ENCODE assay signal across 1 cellular context in genomic region chr2:151641895-151642294, GRCh38.
TF ChIP-seq lines count a peak whose summit lies in the region.
"Not testable (repeated sequence)": the region's sequence is repeated elsewhere in the genome, so short reads cannot be mapped to it uniquely, and the experiment has no call there.

No MANE protein-coding gene starts in this region.

TF ChIP-seq in HepG2, 621 proteins besides CTCF, POLR2A, EP300 and RAD21 (continued from another document and continues in another):
- TF ChIP-seq, protein P1, sequence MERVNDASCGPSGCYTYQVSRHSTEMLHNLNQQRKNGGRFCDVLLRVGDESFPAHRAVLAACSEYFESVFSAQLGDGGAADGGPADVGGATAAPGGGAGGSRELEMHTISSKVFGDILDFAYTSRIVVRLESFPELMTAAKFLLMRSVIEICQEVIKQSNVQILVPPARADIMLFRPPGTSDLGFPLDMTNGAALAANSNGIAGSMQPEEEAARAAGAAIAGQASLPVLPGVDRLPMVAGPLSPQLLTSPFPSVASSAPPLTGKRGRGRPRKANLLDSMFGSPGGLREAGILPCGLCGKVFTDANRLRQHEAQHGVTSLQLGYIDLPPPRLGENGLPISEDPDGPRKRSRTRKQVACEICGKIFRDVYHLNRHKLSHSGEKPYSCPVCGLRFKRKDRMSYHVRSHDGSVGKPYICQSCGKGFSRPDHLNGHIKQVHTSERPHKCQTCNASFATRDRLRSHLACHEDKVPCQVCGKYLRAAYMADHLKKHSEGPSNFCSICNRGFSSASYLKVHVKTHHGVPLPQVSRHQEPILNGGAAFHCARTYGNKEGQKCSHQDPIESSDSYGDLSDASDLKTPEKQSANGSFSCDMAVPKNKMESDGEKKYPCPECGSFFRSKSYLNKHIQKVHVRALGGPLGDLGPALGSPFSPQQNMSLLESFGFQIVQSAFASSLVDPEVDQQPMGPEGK (CRISPR knock-in tag; IDR thresholded peaks at IDR 0.05), result peak; percentile 41; the same call in 1 of the 2 replicates
- TF ChIP-seq KDM6A (CRISPR knock-in tag; IDR thresholded peaks at IDR 0.05; ENCODE audit: low read depth) (peak; percentile 18; the same call in 1 of the 2 replicates), ARID5B (CRISPR knock-in tag; IDR thresholded peaks at IDR 0.05) (peak; percentile 88), SAP130 (CRISPR knock-in tag; IDR thresholded peaks at IDR 0.05; ENCODE audit: low read depth) (peak; percentile 75), FOXP4 (CRISPR knock-in tag; IDR thresholded peaks at IDR 0.05) (peak; percentile 51; the same call in 1 of the 2 replicates), ZNF644 (CRISPR knock-in tag; IDR thresholded peaks at IDR 0.05; ENCODE audit: low read depth) (0 out of 2 replicates have a peak, but pooled peaks have one; percentile 32), EHMT2 (IDR thresholded peaks at IDR 0.05; ENCODE audit: borderline replicate concordance, low read depth, low read length) (peak; percentile 61; the same call in 1 of the 2 replicates), GATAD2A (CRISPR knock-in tag; IDR thresholded peaks at IDR 0.05) (peak; percentile 68; the same call in 1 of the 2 replicates), FOXA3 (CRISPR knock-in tag; IDR thresholded peaks at IDR 0.05) (peak; percentile 85), FOXJ3 (CRISPR knock-in tag; IDR thresholded peaks at IDR 0.05; ENCODE audit: borderline replicate concordance) (peak; percentile 75; the same call in 1 of the 2 replicates), ZNF710 (CRISPR knock-in tag; IDR thresholded peaks at IDR 0.05; ENCODE audit: borderline replicate concordance) (peak; percentile 60; the same call in 1 of the 2 replicates), SALL1 (CRISPR knock-in tag; IDR thresholded peaks at IDR 0.05) (peak; percentile 71; the same call in 1 of the 2 replicates), SOX6 (CRISPR knock-in tag; IDR thresholded peaks at IDR 0.05) (peak; percentile 96), HDAC1 (CRISPR knock-in tag; IDR thresholded peaks at IDR 0.05) (peak; percentile 68), CREB1 (CRISPR knock-in tag; IDR thresholded peaks at IDR 0.05) (peak; percentile 30; the same call in 1 of the 2 replicates), AHDC1 (CRISPR knock-in tag; IDR thresholded peaks at IDR 0.05; ENCODE audit: borderline replicate concordance) (peak; percentile 92), NCOA2 (CRISPR knock-in tag; IDR thresholded peaks at IDR 0.05) (peak; percentile 58)
- TF ChIP-seq, protein P2, sequence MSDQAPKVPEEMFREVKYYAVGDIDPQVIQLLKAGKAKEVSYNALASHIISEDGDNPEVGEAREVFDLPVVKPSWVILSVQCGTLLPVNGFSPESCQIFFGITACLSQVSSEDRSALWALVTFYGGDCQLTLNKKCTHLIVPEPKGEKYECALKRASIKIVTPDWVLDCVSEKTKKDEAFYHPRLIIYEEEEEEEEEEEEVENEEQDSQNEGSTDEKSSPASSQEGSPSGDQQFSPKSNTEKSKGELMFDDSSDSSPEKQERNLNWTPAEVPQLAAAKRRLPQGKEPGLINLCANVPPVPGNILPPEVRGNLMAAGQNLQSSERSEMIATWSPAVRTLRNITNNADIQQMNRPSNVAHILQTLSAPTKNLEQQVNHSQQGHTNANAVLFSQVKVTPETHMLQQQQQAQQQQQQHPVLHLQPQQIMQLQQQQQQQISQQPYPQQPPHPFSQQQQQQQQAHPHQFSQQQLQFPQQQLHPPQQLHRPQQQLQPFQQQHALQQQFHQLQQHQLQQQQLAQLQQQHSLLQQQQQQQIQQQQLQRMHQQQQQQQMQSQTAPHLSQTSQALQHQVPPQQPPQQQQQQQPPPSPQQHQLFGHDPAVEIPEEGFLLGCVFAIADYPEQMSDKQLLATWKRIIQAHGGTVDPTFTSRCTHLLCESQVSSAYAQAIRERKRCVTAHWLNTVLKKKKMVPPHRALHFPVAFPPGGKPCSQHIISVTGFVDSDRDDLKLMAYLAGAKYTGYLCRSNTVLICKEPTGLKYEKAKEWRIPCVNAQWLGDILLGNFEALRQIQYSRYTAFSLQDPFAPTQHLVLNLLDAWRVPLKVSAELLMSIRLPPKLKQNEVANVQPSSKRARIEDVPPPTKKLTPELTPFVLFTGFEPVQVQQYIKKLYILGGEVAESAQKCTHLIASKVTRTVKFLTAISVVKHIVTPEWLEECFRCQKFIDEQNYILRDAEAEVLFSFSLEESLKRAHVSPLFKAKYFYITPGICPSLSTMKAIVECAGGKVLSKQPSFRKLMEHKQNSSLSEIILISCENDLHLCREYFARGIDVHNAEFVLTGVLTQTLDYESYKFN (CRISPR knock-in tag; conservative IDR thresholded peaks at IDR 0.05), result peak; percentile 88
- TF ChIP-seq, protein P3, sequence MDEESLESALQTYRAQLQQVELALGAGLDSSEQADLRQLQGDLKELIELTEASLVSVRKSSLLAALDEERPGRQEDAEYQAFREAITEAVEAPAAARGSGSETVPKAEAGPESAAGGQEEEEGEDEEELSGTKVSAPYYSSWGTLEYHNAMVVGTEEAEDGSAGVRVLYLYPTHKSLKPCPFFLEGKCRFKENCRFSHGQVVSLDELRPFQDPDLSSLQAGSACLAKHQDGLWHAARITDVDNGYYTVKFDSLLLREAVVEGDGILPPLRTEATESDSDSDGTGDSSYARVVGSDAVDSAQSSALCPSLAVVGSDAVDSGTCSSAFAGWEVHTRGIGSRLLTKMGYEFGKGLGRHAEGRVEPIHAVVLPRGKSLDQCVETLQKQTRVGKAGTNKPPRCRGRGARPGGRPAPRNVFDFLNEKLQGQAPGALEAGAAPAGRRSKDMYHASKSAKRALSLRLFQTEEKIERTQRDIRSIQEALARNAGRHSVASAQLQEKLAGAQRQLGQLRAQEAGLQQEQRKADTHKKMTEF (CRISPR knock-in tag; IDR thresholded peaks at IDR 0.05), result 0 out of 2 replicates have a peak, but pooled peaks have one; percentile 45
- TF ChIP-seq SOX6, CREB1 (IDR thresholded peaks at IDR 0.05): not testable (repeated sequence)
- TF ChIP-seq, protein P4, sequence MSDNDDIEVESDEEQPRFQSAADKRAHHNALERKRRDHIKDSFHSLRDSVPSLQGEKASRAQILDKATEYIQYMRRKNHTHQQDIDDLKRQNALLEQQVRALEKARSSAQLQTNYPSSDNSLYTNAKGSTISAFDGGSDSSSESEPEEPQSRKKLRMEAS (IDR thresholded peaks at IDR 0.05), result peak; percentile 44; the same call in 1 of the 2 replicates
- TF ChIP-seq, protein P5, sequence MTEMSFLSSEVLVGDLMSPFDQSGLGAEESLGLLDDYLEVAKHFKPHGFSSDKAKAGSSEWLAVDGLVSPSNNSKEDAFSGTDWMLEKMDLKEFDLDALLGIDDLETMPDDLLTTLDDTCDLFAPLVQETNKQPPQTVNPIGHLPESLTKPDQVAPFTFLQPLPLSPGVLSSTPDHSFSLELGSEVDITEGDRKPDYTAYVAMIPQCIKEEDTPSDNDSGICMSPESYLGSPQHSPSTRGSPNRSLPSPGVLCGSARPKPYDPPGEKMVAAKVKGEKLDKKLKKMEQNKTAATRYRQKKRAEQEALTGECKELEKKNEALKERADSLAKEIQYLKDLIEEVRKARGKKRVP (CRISPR knock-in tag; IDR thresholded peaks at IDR 0.05), result peak in 1 of 2 experiments; percentile 46; a peak in 1 of 4 replicates
- TF ChIP-seq, protein P6, sequence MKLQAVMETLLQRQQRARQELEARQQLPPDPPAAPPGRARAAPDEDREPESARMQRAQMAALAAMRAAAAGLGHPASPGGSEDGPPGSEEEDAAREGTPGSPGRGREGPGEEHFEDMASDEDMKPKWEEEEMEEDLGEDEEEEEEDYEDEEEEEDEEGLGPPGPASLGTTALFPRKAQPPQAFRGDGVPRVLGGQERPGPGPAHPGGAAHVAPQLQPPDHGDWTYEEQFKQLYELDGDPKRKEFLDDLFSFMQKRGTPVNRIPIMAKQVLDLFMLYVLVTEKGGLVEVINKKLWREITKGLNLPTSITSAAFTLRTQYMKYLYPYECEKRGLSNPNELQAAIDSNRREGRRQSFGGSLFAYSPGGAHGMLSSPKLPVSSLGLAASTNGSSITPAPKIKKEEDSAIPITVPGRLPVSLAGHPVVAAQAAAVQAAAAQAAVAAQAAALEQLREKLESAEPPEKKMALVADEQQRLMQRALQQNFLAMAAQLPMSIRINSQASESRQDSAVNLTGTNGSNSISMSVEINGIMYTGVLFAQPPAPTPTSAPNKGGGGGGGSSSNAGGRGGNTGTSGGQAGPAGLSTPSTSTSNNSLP (IDR thresholded peaks at IDR 0.05; ENCODE audit: low read depth, low read length), result peak; percentile 33; the same call in 1 of the 2 replicates
